In genomic region chr9:16627967-16628366, GRCh38 we compare ENCODE assay signal across 10 cellular contexts.
A peak's percentile ranks its signal among the peaks of the same experiment; 100 is the strongest.
DNase-seq lines count a peak whose midpoint lies in the region; ATAC-seq lines count a peak whose summit lies in the region.
"Had no signal": no experiment of that assay in that cellular context is flagged by ENCODE, and none has a peak within 500 bp of the region (broad histone marks: within the 10 kb centered on the region; RNA-seq: fewer than 3 reads in every experiment).

No MANE protein-coding gene starts in this region.

- no peaks in the 10 kb centered on the region for H3K27me3 Mint-ChIP-seq in naive thymus-derived CD4-positive, alpha-beta T cell

- H3K4me1 ChIP-seq in muscle layer of duodenum (ENCODE audit: control insufficient read depth in 1 of 2, insufficient read depth in 2 of 2, low read length in 2 of 2), result peaks cover 19 to 34% of the 10 kb centered on the region in 2 donors
- no peaks in the 10 kb centered on the region for H3K4me1 ChIP-seq in naive thymus-derived CD4-positive, alpha-beta T cell (ENCODE audit: control insufficient read depth in 2 of 2, insufficient read depth in 2 of 2, low read length in 2 of 2)

- no peak overlapping the region for H3K27ac Mint-ChIP-seq in naive thymus-derived CD4-positive, alpha-beta T cell

- POLR2A ChIA-PET in naive thymus-derived CD4-positive, alpha-beta T cell (lab: Charles Lee), result no interaction called here

- H3K4me3 Mint-ChIP-seq in naive thymus-derived CD4-positive, alpha-beta T cell, result no peak overlapping the region

- H3K9me3 Mint-ChIP-seq in naive thymus-derived CD4-positive, alpha-beta T cell, result peaks cover 0 to 6% (median 0%) of the 10 kb centered on the region in 11 donors

- H3K36me3 ChIP-seq in muscle layer of duodenum (ENCODE audit: control insufficient read depth in 1 of 2, insufficient read depth in 2 of 2, low read length in 2 of 2), result no peaks in the 10 kb centered on the region
- no peaks in the 10 kb centered on the region for H3K36me3 ChIP-seq in naive thymus-derived CD4-positive, alpha-beta T cell (ENCODE audit: control insufficient read depth in 2 of 3, insufficient read depth in 3 of 3, low read length in 3 of 3)

- peak; percentile 63 for DNase-seq in AG08396 (ENCODE audit: low spot score)
- peak; percentile 94 for DNase-seq in M059J (ENCODE audit: low read depth)
- DNase-seq in dermis blood vessel endothelial cell, result peak; percentile 89
- DNase-seq in naive thymus-derived CD4-positive, alpha-beta T cell, result no peak
- DNase-seq in NCI-H345 treated with DMSO at 0.1 percent for 48 hours (lab: John Stamatoyannopoulos, UW; ENCODE audit: unreplicated experiment), result no peak
- DNase-seq: activated gamma-delta T cell treated with Interleukin-2 at 50 U/mL for 16 hours; stimulated activated CD4-positive, alpha-beta T cell treated with anti-CD3 and anti-CD28 coated beads, Interleukin-4, amount 100 ng/mL, for 1 hour had no signal

- no peaks in the 10 kb centered on the region for H3K4me1 Mint-ChIP-seq in naive thymus-derived CD4-positive, alpha-beta T cell

- H3K4me3 ChIP-seq in muscle layer of duodenum (ENCODE audit: low read depth in 1 of 2, low read length in 2 of 2), result no peak overlapping the region
- H3K4me3 ChIP-seq in naive thymus-derived CD4-positive, alpha-beta T cell (ENCODE audit: low read length), result no peak overlapping the region

- peak overlapping the region; percentile 5 for H3K27ac ChIP-seq in muscle layer of duodenum (ENCODE audit: low read length)
- H3K27ac ChIP-seq in naive thymus-derived CD4-positive, alpha-beta T cell (ENCODE audit: low read depth, low read length), result no peak overlapping the region

- no peaks in the 10 kb centered on the region for H3K27me3 ChIP-seq in muscle layer of duodenum (ENCODE audit: low read depth, low read length)
- no peaks in the 10 kb centered on the region for H3K27me3 ChIP-seq in naive thymus-derived CD4-positive, alpha-beta T cell (ENCODE audit: control insufficient read depth in 2 of 2, insufficient read depth in 2 of 2, low read length in 2 of 2)

- intact Hi-C loops in naive thymus-derived CD4-positive, alpha-beta T cell (cut with micrococcal nuclease), result no loop called here

- no peaks in the 10 kb centered on the region for H3K36me3 Mint-ChIP-seq in naive thymus-derived CD4-positive, alpha-beta T cell

- CTCF ChIA-PET in naive thymus-derived CD4-positive, alpha-beta T cell (lab: Charles Lee), result no interaction called here

- H3K9me3 ChIP-seq in muscle layer of duodenum (ENCODE audit: control insufficient read depth in 1 of 2, low read length in 2 of 2), result no peaks in the 10 kb centered on the region
- H3K9me3 ChIP-seq in naive thymus-derived CD4-positive, alpha-beta T cell (ENCODE audit: control insufficient read depth in 2 of 3, low read length in 3 of 3), result no peaks in the 10 kb centered on the region

- no peak for ATAC-seq in HG03521 (IDR thresholded peaks at IDR 0.05; ENCODE audit: unreplicated experiment)
- no peak for ATAC-seq in naive thymus-derived CD4-positive, alpha-beta T cell
- ATAC-seq in HG02571 (IDR thresholded peaks at IDR 0.05; ENCODE audit: unreplicated experiment), result no peak

Comparison
In these comparisons a context has a peak if more than half of its experiments do, and no peak if none do; other contexts are left out.
1. DNase-seq: peak in AG08396 (single experiment), M059J (single experiment) and dermis blood vessel endothelial cell (single experiment); none in naive thymus-derived CD4-positive, alpha-beta T cell (0 of 9) and NCI-H345 treated with DMSO at 0.1 percent for 48 hours (single experiment).